Comparison of ENCODE assay signal across 16 cellular contexts in genomic region chr14:68770553-68771286, GRCh38. TPM values are rescaled to one million over a fixed set of nuclear protein-coding genes. Genes with fewer than 3 reads are reported as not detected.
DNase-seq lines count a peak whose midpoint lies in the region; ATAC-seq and TF ChIP-seq lines count a peak whose summit lies in the region.
"Had no signal": no experiment of that assay in that cellular context is flagged by ENCODE, and none has a peak within 500 bp of the region (broad histone marks: within the 10 kb centered on the region; RNA-seq: fewer than 3 reads in every experiment).

No MANE protein-coding gene starts in this region.

- H3K27ac Mint-ChIP-seq in activated T-helper 2 cell treated with anti-CD3 and anti-CD28 coated beads, Interferon-gamma antibody, Interleukin-2, Interleukin-4, amounts not matched to agents 10 μg/mL and 5 μg/mL and 100 μg/mL, durations not matched to agents 14 hours and 24 hours and 36 hours, result peak overlapping the region; percentile 34
- peak overlapping the region; percentile 65 to 94 (median 88) for H3K27ac Mint-ChIP-seq in naive thymus-derived CD4-positive, alpha-beta T cell
- H3K27ac Mint-ChIP-seq: mesothelial cell of epicardium had no signal

- peaks cover 10% of the 10 kb centered on the region for H3K36me3 Mint-ChIP-seq in activated T-helper 2 cell treated with anti-CD3 and anti-CD28 coated beads, Interferon-gamma antibody, Interleukin-2, Interleukin-4, amounts not matched to agents 10 μg/mL and 5 μg/mL and 100 μg/mL, durations not matched to agents 14 hours and 24 hours and 36 hours (ENCODE audit: low read depth)
- H3K36me3 Mint-ChIP-seq in naive thymus-derived CD4-positive, alpha-beta T cell, result peaks cover 0 to 21% (median 3%) of the 10 kb centered on the region in 5 donors
- H3K36me3 Mint-ChIP-seq: mesothelial cell of epicardium had no signal

- DNase-seq in heart left ventricle (peak in 2 of 5 donors; percentile 6 to 13), Right ventricle myocardium superior (no peak), upper lobe of right lung (peak; percentile 37), DMS 273 (lab: John Stamatoyannopoulos, UW; ENCODE audit: unreplicated experiment) (no peak), activated gamma-delta T cell treated with Interleukin-2 at 50 U/mL for 16 hours (no peak)
- DNase-seq in activated T-helper 2 cell treated with anti-CD3 and anti-CD28 coated beads, Interferon-gamma antibody, Interleukin-2, Interleukin-4, amounts not matched to agents 10 μg/mL and 5 μg/mL and 100 μg/mL, durations not matched to agents 14 hours and 24 hours and 36 hours (ENCODE audit: low spot score), result no peak
- DNase-seq in naive thymus-derived CD4-positive, alpha-beta T cell, result no peak
- DNase-seq: Calu3, NCI-H1694 treated with DMSO at 0.1 percent for 48 hours, NCI-H2227 treated with DMSO at 0.1 percent for 48 hours, occipital lobe, right lobe of liver, testis had no signal

- no peak overlapping the region for H3K4me3 Mint-ChIP-seq in activated T-helper 2 cell treated with anti-CD3 and anti-CD28 coated beads, Interferon-gamma antibody, Interleukin-2, Interleukin-4, amounts not matched to agents 10 μg/mL and 5 μg/mL and 100 μg/mL, durations not matched to agents 14 hours and 24 hours and 36 hours (ENCODE audit: low read depth)
- H3K4me3 Mint-ChIP-seq in naive thymus-derived CD4-positive, alpha-beta T cell, result peak overlapping the region in 9 of 10 donors; percentile 49 to 86 (median 76)
- H3K4me3 Mint-ChIP-seq: mesothelial cell of epicardium had no signal

- ATAC-seq in heart left ventricle (no peak), Right ventricle myocardium superior (ENCODE audit: poor library complexity) (no peak), upper lobe of right lung (no peak), HG03039 (IDR thresholded peaks at IDR 0.05; ENCODE audit: unreplicated experiment) (no peak)
- no peak for ATAC-seq in naive thymus-derived CD4-positive, alpha-beta T cell
- ATAC-seq: esophagus mucosa had no signal

- WGBS in heart left ventricle, 4 donors, result 82 to 86% (median 85%) methylated on average over 11 of the region's 11 CpGs

- TF ChIP-seq POLR2A in heart left ventricle (IDR thresholded peaks at IDR 0.05), result no peak

- peaks cover 0 to 13% (median 4%) of the 10 kb centered on the region in 12 donors for H3K9me3 ChIP-seq in heart left ventricle
- no peaks in the 10 kb centered on the region for H3K9me3 ChIP-seq in naive thymus-derived CD4-positive, alpha-beta T cell (ENCODE audit: control insufficient read depth in 2 of 3, low read length in 3 of 3)
- H3K9me3 ChIP-seq in upper lobe of right lung, result no peaks in the 10 kb centered on the region
- H3K9me3 ChIP-seq: right lobe of liver, testis had no signal

- H3K36me3 ChIP-seq in heart left ventricle, result no peaks in the 10 kb centered on the region
- H3K36me3 ChIP-seq in naive thymus-derived CD4-positive, alpha-beta T cell (ENCODE audit: control insufficient read depth in 2 of 3, insufficient read depth in 3 of 3, low read length in 3 of 3), result no peaks in the 10 kb centered on the region
- H3K36me3 ChIP-seq in upper lobe of right lung, result no peaks in the 10 kb centered on the region
- H3K36me3 ChIP-seq: right lobe of liver had no signal

- POLR2A ChIA-PET in naive thymus-derived CD4-positive, alpha-beta T cell (lab: Charles Lee), result interaction anchor here (1.0 to 15.5 kb wide), 5 partner anchors 14 to 519 kb away, joined by 3 to 401 read pairs (median 5); partner anchors contain the start of gene ZFP36L1

- H3K27ac ChIP-seq in heart left ventricle (peak overlapping the region; percentile 32 to 94 (median 82)), upper lobe of right lung (peak overlapping the region; percentile 71)
- no peak overlapping the region for H3K27ac ChIP-seq in naive thymus-derived CD4-positive, alpha-beta T cell (ENCODE audit: low read depth, low read length)

- peaks cover 23% of the 10 kb centered on the region for H3K4me1 Mint-ChIP-seq in activated T-helper 2 cell treated with anti-CD3 and anti-CD28 coated beads, Interferon-gamma antibody, Interleukin-2, Interleukin-4, amounts not matched to agents 10 μg/mL and 5 μg/mL and 100 μg/mL, durations not matched to agents 14 hours and 24 hours and 36 hours (ENCODE audit: low read depth)
- H3K4me1 Mint-ChIP-seq in naive thymus-derived CD4-positive, alpha-beta T cell, result peaks cover 43 to 83% (median 65%) of the 10 kb centered on the region in 7 donors

- no peaks in the 10 kb centered on the region for H3K27me3 Mint-ChIP-seq in activated T-helper 2 cell treated with anti-CD3 and anti-CD28 coated beads, Interferon-gamma antibody, Interleukin-2, Interleukin-4, amounts not matched to agents 10 μg/mL and 5 μg/mL and 100 μg/mL, durations not matched to agents 14 hours and 24 hours and 36 hours (ENCODE audit: low read depth)
- no peaks in the 10 kb centered on the region for H3K27me3 Mint-ChIP-seq in naive thymus-derived CD4-positive, alpha-beta T cell

- intact Hi-C loops in heart left ventricle (cut with DNase I) (loop anchor here in 2 of 10 donors (10.0 kb wide), 2 partner anchors 246 to 396 kb away; no protein-coding TSS in a partner anchor), Right ventricle myocardium superior (cut with DNase I) (no loop called here), upper lobe of right lung (cut with DNase I) (no loop called here)
- intact Hi-C loops in activated T-helper 2 cell treated with anti-CD3 and anti-CD28 coated beads, Interferon-gamma antibody, Interleukin-2, Interleukin-4, amounts not matched to agents 10 μg/mL and 5 μg/mL and 100 μg/mL, durations not matched to agents 14 hours and 24 hours and 36 hours (cut with micrococcal nuclease), result no loop called here
- intact Hi-C loops in naive thymus-derived CD4-positive, alpha-beta T cell (cut with micrococcal nuclease), result loop anchor here in 1 of 2 donors (5.0 kb wide), 1 partner anchor 38 kb away; no protein-coding TSS in a partner anchor

- H3K27me3 ChIP-seq in heart left ventricle, result no peaks in the 10 kb centered on the region
- H3K27me3 ChIP-seq in naive thymus-derived CD4-positive, alpha-beta T cell (ENCODE audit: control insufficient read depth in 2 of 2, insufficient read depth in 2 of 2, low read length in 2 of 2), result no peaks in the 10 kb centered on the region
- no peaks in the 10 kb centered on the region for H3K27me3 ChIP-seq in upper lobe of right lung
- H3K27me3 ChIP-seq: right lobe of liver, testis had no signal

- H3K4me3 ChIP-seq in heart left ventricle, result no peak overlapping the region
- no peak overlapping the region for H3K4me3 ChIP-seq in naive thymus-derived CD4-positive, alpha-beta T cell (ENCODE audit: low read length)
- no peak overlapping the region for H3K4me3 ChIP-seq in upper lobe of right lung
- H3K4me3 ChIP-seq: right lobe of liver, testis had no signal

- CTCF ChIA-PET in naive thymus-derived CD4-positive, alpha-beta T cell (lab: Charles Lee), result no interaction called here

- TF ChIP-seq CTCF in heart left ventricle (IDR thresholded peaks at IDR 0.05) (no peak), upper lobe of right lung (IDR thresholded peaks at IDR 0.05) (no peak)

- H3K4me1 ChIP-seq in heart left ventricle (peaks cover 0 to 40% (median 15%) of the 10 kb centered on the region in 12 donors), upper lobe of right lung (peaks cover 19% of the 10 kb centered on the region)
- peaks cover 0 to 35% of the 10 kb centered on the region in 2 donors for H3K4me1 ChIP-seq in naive thymus-derived CD4-positive, alpha-beta T cell (ENCODE audit: control insufficient read depth in 2 of 2, insufficient read depth in 2 of 2, low read length in 2 of 2)
- H3K4me1 ChIP-seq: right lobe of liver had no signal

- peaks cover 7% of the 10 kb centered on the region for H3K9me3 Mint-ChIP-seq in activated T-helper 2 cell treated with anti-CD3 and anti-CD28 coated beads, Interferon-gamma antibody, Interleukin-2, Interleukin-4, amounts not matched to agents 10 μg/mL and 5 μg/mL and 100 μg/mL, durations not matched to agents 14 hours and 24 hours and 36 hours
- H3K9me3 Mint-ChIP-seq in naive thymus-derived CD4-positive, alpha-beta T cell, result peaks cover 0 to 14% (median 1%) of the 10 kb centered on the region in 11 donors

RNA-seq across cellular contexts. Expression of gene ZFP36L1, which starts 22.1 kb away (rescaled TPM):
- 100 to 1,000 TPM in 3 of 9 donors, 10 to 100 TPM in 6; 47.8 to 183 (median 68.9) TPM for total RNA-seq in heart left ventricle
- 10 to 100 TPM; 21.2 to 84.5 TPM for polyA plus RNA-seq in heart left ventricle
- 45.5 TPM for total RNA-seq in Right ventricle myocardium superior
- 70.0 and 73.4 TPM in 2 replicates for total RNA-seq in activated T-helper 2 cell treated with anti-CD3 and anti-CD28 coated beads, Interferon-gamma antibody, Interleukin-2, Interleukin-4, amounts not matched to agents 10 μg/mL and 5 μg/mL and 100 μg/mL, durations not matched to agents 14 hours and 24 hours and 36 hours
- 100 to 1,000 TPM in 4 of 5 experiments, 10 to 100 TPM in 1; 82.0 to 231 (median 203) TPM for total RNA-seq in naive thymus-derived CD4-positive, alpha-beta T cell
- polyA plus RNA-seq in naive thymus-derived CD4-positive, alpha-beta T cell, result 100 to 1,000 TPM in 1 of 2 donors, 10 to 100 TPM in 1; 85.6 to 160 TPM
- 187 TPM for total RNA-seq in upper lobe of right lung
